11 cellular contexts compared by ENCODE assay signal in the genomic region with DNA sequence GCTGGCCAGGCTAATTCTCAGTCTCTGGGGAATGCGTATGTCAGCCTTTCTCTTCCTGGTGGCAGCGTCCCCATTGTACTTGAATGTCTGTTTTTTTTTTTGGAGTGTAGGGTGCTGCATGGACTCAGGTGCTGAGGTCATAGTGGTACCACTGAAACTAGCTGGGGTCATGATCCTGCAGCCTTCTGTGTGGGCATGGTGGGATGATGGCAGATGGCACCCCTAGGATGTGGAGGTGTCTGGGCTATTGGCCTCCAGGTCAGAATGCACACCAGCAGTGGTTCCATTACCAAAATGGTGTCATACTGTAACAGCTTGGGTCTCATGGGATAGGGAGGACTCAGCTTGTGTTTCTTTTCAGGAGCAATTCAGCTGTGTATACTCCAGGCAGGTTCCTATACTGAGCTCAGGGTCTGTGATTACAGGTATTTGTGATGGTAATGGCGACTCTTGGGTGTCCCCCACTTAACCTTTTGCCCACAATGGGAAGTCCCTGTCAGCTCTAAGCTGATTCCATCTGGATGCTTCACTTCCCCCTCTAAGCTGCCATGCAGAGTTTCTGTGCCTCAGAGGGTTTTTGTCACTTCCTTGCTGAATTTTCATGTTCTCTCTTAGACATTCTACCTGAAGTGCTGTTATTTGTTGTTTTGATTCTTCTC. TPM values are rescaled to one million over a fixed set of nuclear protein-coding genes. Genes with fewer than 3 reads are reported as not detected.
A peak's percentile ranks its signal among the peaks of the same experiment; 100 is the strongest.
DNase-seq lines count a peak whose midpoint lies in the region; ATAC-seq lines count a peak whose summit lies in the region.
"Had no signal": no experiment of that assay in that cellular context is flagged by ENCODE, and none has a peak within 500 bp of the region (broad histone marks: within the 10 kb centered on the region; RNA-seq: fewer than 3 reads in every experiment).

No MANE protein-coding gene starts in this region.

- CTCF ChIA-PET in CD8-positive, alpha-beta memory T cell (lab: Charles Lee), result no interaction called here

- peaks cover 12 to 33% (median 22%) of the 10 kb centered on the region in 3 donors for H3K4me1 Mint-ChIP-seq in CD8-positive, alpha-beta memory T cell

- no peak overlapping the region for H2BK120ac ChIP-seq in mesendoderm (ENCODE audit: low read depth, low read length)

- peaks cover 22% of the 10 kb centered on the region for H3K79me2 ChIP-seq in mesendoderm (ENCODE audit: control insufficient read depth, insufficient read depth, low read length)

- no peak overlapping the region for H3K9ac ChIP-seq in mesendoderm (ENCODE audit: low read length)

- H3K4me3 ChIP-seq in mesendoderm (ENCODE audit: low read length), result no peak overlapping the region
- H3K4me3 ChIP-seq in CD8-positive, alpha-beta memory T cell (ENCODE audit: low read length), result no peak overlapping the region
- H3K4me3 ChIP-seq: skin epidermis had no signal

- peaks cover 3% of the 10 kb centered on the region for H3K9me3 ChIP-seq in CD8-positive, alpha-beta memory T cell (ENCODE audit: low read length)

- peak overlapping the region in 1 of 8 donors; percentile 34 for H3K27ac Mint-ChIP-seq in CD8-positive, alpha-beta memory T cell

- peaks cover 11 to 31% (median 25%) of the 10 kb centered on the region in 5 donors for H3K9me3 Mint-ChIP-seq in CD8-positive, alpha-beta memory T cell

- H3K56ac ChIP-seq in mesendoderm (ENCODE audit: low read length), result peak overlapping the region; percentile 54

- H3K18ac ChIP-seq in mesendoderm (ENCODE audit: low read length), result peak overlapping the region; percentile 3

- H2BK15ac ChIP-seq in mesendoderm (replicated peaks; ENCODE audit: low read depth), result no peak overlapping the region

- peak overlapping the region; percentile 52 for H2BK5ac ChIP-seq in mesendoderm (ENCODE audit: low read length)

- peak overlapping the region; percentile 4 for H3K27ac ChIP-seq in mesendoderm (ENCODE audit: low read depth, low read length)
- no peak overlapping the region for H3K27ac ChIP-seq in CD8-positive, alpha-beta memory T cell (ENCODE audit: low read depth, low read length)
- H3K27ac ChIP-seq: epithelial cell of prostate, skin epidermis, WERI-Rb-1 had no signal

- H3K4ac ChIP-seq in mesendoderm (ENCODE audit: low read depth, low read length), result no peak overlapping the region

- POLR2A ChIA-PET in CD8-positive, alpha-beta memory T cell (lab: Charles Lee), result no interaction called here

- H4K8ac ChIP-seq in mesendoderm (ENCODE audit: low read depth, low read length), result no peak overlapping the region

- H3K79me1 ChIP-seq in mesendoderm (ENCODE audit: low read length), result peaks cover 6% of the 10 kb centered on the region

- H3K36me3 ChIP-seq in mesendoderm (ENCODE audit: control insufficient read depth, insufficient read depth, low read length), result no peaks in the 10 kb centered on the region
- H3K36me3 ChIP-seq in CD8-positive, alpha-beta memory T cell (ENCODE audit: insufficient read depth, low read length), result no peaks in the 10 kb centered on the region

- H2AK5ac ChIP-seq in mesendoderm (ENCODE audit: low read length), result peak overlapping the region; percentile 73

- peaks cover 32 to 56% (median 50%) of the 10 kb centered on the region in 3 donors for H3K36me3 Mint-ChIP-seq in CD8-positive, alpha-beta memory T cell

- H3K27me3 ChIP-seq in mesendoderm (ENCODE audit: insufficient read depth, low read length, poor library complexity), result no peaks in the 10 kb centered on the region
- no peaks in the 10 kb centered on the region for H3K27me3 ChIP-seq in CD8-positive, alpha-beta memory T cell (ENCODE audit: insufficient read depth, low read length, poor library complexity, severe bottlenecking)

- no peak overlapping the region for H3K23ac ChIP-seq in mesendoderm (ENCODE audit: low read length)

- DNase-seq in mesendoderm, result peak; percentile 62
- DNase-seq in NCI-H1694 treated with DMSO at 0.1 percent for 48 hours (lab: John Stamatoyannopoulos, UW), result no peak
- no peak for DNase-seq in activated naive CD4-positive, alpha-beta T cell treated with Interleukin-2 at 50 U/mL for 16 hours
- DNase-seq in CD8-positive, alpha-beta memory T cell, result no peak
- DNase-seq: NCI-H510A had no signal

- ATAC-seq in GM18909 (IDR thresholded peaks at IDR 0.05; ENCODE audit: poor library complexity, unreplicated experiment) (peak; percentile 87), GM21825 (IDR thresholded peaks at IDR 0.05; ENCODE audit: unreplicated experiment) (peak; percentile 75), HG03565 (IDR thresholded peaks at IDR 0.05; ENCODE audit: unreplicated experiment) (peak; percentile 70)

- H3K4me2 ChIP-seq in mesendoderm (ENCODE audit: low read length), result no peak overlapping the region

- H3K4me1 ChIP-seq in mesendoderm (ENCODE audit: control insufficient read depth, low read depth, low read length), result peaks cover 3% of the 10 kb centered on the region
- no peaks in the 10 kb centered on the region for H3K4me1 ChIP-seq in CD8-positive, alpha-beta memory T cell (ENCODE audit: insufficient read depth, low read length)

- H3K27me3 Mint-ChIP-seq in CD8-positive, alpha-beta memory T cell, result no peaks in the 10 kb centered on the region

- no peak overlapping the region for H4K5ac ChIP-seq in mesendoderm (ENCODE audit: low read length)

- no CpG with 5 or more reads among the region's 3 CpGs for WGBS in mesendoderm (ENCODE audit: extremely low coverage, insufficient coverage, low lambda C conversion rate)

- H3K4me3 Mint-ChIP-seq in CD8-positive, alpha-beta memory T cell, result no peak overlapping the region

RNA-seq across cellular contexts. Expression of a gene that starts 17.9 kb away (rescaled TPM):
- polyA plus RNA-seq in mesendoderm (2013, experiment 1 of 2), result 337 TPM
- 318 TPM for polyA plus RNA-seq in mesendoderm (2013, experiment 2 of 2)
- total RNA-seq in CD8-positive, alpha-beta memory T cell, result 10 to 100 TPM; 59.1 to 84.6 TPM
- 51.7 TPM for polyA plus RNA-seq in CD8-positive, alpha-beta memory T cell
